ENCODE assay signal across 21 cellular contexts in the genomic region with DNA sequence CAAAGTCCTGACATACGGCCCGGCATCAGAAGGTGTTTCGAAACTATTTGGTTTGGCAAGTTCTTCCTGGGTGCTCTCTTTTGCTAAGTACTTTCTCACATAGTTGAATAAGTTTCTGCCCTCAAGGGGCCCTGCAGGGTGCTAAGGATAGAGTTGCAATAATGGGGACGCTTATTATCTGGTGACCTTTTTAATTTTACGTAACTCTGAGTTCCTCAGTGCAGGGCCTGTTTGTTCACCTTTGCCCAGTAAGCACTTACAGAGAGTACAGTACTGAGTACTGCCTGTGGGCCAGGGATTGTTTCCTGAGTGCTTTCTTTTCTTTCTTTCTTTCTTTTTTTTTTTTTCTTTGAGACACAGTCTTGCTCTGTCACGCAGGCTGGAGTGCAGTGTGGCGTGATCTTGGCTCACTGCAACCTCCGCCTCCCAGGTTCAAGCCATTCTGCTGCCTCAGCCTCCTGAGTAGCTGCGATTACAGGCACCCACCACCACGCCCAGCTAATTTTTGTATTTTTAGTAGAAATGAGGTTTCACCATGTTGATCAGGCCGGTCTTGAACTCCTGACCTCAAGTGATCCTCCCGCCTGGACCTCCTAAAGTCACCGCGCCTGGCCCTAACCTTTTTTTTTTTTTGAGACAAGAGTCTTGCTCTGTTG. TPM values are rescaled to one million over a fixed set of nuclear protein-coding genes. Genes with fewer than 3 reads are reported as not detected.
DNase-seq lines count a peak whose midpoint lies in the region; ATAC-seq and TF ChIP-seq lines count a peak whose summit lies in the region.
"Had no signal": no experiment of that assay in that cellular context is flagged by ENCODE, and none has a peak within 500 bp of the region (broad histone marks: within the 10 kb centered on the region; RNA-seq: fewer than 3 reads in every experiment).

No MANE protein-coding gene starts in this region.

- H3K4me1 Mint-ChIP-seq in activated naive CD4-positive, alpha-beta T cell treated with anti-CD3 and anti-CD28 coated beads, Interleukin-2, amount 10 ng/mL, durations not matched to agents 7 days and 5 days, result peaks cover 7% of the 10 kb centered on the region
- H3K4me1 Mint-ChIP-seq in naive thymus-derived CD8-positive, alpha-beta T cell, result peaks cover 5 to 19% (median 11%) of the 10 kb centered on the region in 4 donors
- H3K4me1 Mint-ChIP-seq: GM23338 had no signal

- intact Hi-C loops in left lung (cut with DNase I), result no loop called here

- no peak for DNase-seq in activated naive CD4-positive, alpha-beta T cell treated with anti-CD3 and anti-CD28 coated beads, Interleukin-2, amount 10 ng/mL, durations not matched to agents 7 days and 5 days
- no peak for DNase-seq in activated naive CD4-positive, alpha-beta T cell treated with anti-CD3 and anti-CD28 coated beads, Interleukin-2, amount 50 U/mL, for 16 hours
- DNase-seq in adipocyte (ENCODE audit: low read depth) (peak; percentile 8), left lung (peak in 1 of 2 donors; percentile 54), HK-2 (ENCODE audit: unreplicated experiment) (no peak), NCI-H510A (lab: John Stamatoyannopoulos, UW) (no peak)
- no peak for DNase-seq in naive thymus-derived CD8-positive, alpha-beta T cell
- DNase-seq in activated CD4-positive, alpha-beta T cell treated with anti-CD3 and anti-CD28 coated beads for 1 hour, result no peak
- DNase-seq: activated CD4-positive, CD25-positive, alpha-beta regulatory T cell; amniotic stem cell; C1 segment of cervical spinal cord; left ventricle myocardium inferior; NCI-H1417; NCI-H2227 treated with DMSO at 0.1 percent for 48 hours; spleen had no signal

- H3K27ac ChIP-seq in left lung, result peak overlapping the region; percentile 69 to 74
- H3K27ac ChIP-seq: left ventricle myocardium inferior had no signal

- POLR2A ChIA-PET in naive thymus-derived CD8-positive, alpha-beta T cell (lab: Charles Lee), result interaction anchor here (0.6 kb wide), 1 partner anchor 1608 kb away, joined by 8 read pairs; no protein-coding TSS in a partner anchor

- no peak overlapping the region for H3K4me3 Mint-ChIP-seq in activated naive CD4-positive, alpha-beta T cell treated with anti-CD3 and anti-CD28 coated beads, Interleukin-2, amount 10 ng/mL, durations not matched to agents 7 days and 5 days
- H3K4me3 Mint-ChIP-seq in naive thymus-derived CD8-positive, alpha-beta T cell, result no peak overlapping the region
- H3K4me3 Mint-ChIP-seq: central memory CD8-positive, alpha-beta T cell; GM23338; T-helper 1 cell treated with Interleukin-12 subunit alpha and Interleukin-12 subunit beta and Interleukin-4 antibody, amounts not matched to agents 30 μg/mL and 1 μg/mL, for 36 hours had no signal

- no peaks in the 10 kb centered on the region for H3K36me3 Mint-ChIP-seq in activated naive CD4-positive, alpha-beta T cell treated with anti-CD3 and anti-CD28 coated beads, Interleukin-2, amount 10 ng/mL, durations not matched to agents 7 days and 5 days
- no peaks in the 10 kb centered on the region for H3K36me3 Mint-ChIP-seq in naive thymus-derived CD8-positive, alpha-beta T cell

- no peak for TF ChIP-seq CTCF in left lung (IDR thresholded peaks at IDR 0.05)

- H3K9me3 Mint-ChIP-seq in activated naive CD4-positive, alpha-beta T cell treated with anti-CD3 and anti-CD28 coated beads, Interleukin-2, amount 10 ng/mL, durations not matched to agents 7 days and 5 days, result no peaks in the 10 kb centered on the region
- H3K9me3 Mint-ChIP-seq in naive thymus-derived CD8-positive, alpha-beta T cell, result peaks cover 0 to 9% (median 0%) of the 10 kb centered on the region in 9 donors

- H3K9ac ChIP-seq in adipocyte (ENCODE audit: low read length), result no peak overlapping the region

- ATAC-seq in left lung, result peak; percentile 67
- no peak for ATAC-seq in naive thymus-derived CD8-positive, alpha-beta T cell
- ATAC-seq: GM23338 had no signal

- H3K36me3 ChIP-seq in adipocyte (ENCODE audit: control insufficient read depth, insufficient read depth, low read length, severe bottlenecking), result no peaks in the 10 kb centered on the region
- H3K36me3 ChIP-seq in left lung, result no peaks in the 10 kb centered on the region
- H3K36me3 ChIP-seq: left ventricle myocardium inferior, spleen had no signal

- no peaks in the 10 kb centered on the region for H3K9me3 ChIP-seq in adipocyte (ENCODE audit: control insufficient read depth, low read length)
- no peaks in the 10 kb centered on the region for H3K9me3 ChIP-seq in left lung
- H3K9me3 ChIP-seq: left ventricle myocardium inferior, spleen had no signal

- CTCF ChIA-PET in activated naive CD4-positive, alpha-beta T cell treated with anti-CD3 and anti-CD28 coated beads, Interleukin-2, amount 10 ng/mL, durations not matched to agents 7 days and 5 days (lab: Charles Lee), result interaction anchor here (1.0 kb wide), 1 partner anchor 149 kb away, joined by 3 read pairs; no protein-coding TSS in a partner anchor

- no peak overlapping the region for H3K4me3 ChIP-seq in adipocyte (ENCODE audit: low read length)
- no peak overlapping the region for H3K4me3 ChIP-seq in left lung
- H3K4me3 ChIP-seq: GM23338, left ventricle myocardium inferior, spleen had no signal

- H3K27me3 Mint-ChIP-seq in activated naive CD4-positive, alpha-beta T cell treated with anti-CD3 and anti-CD28 coated beads, Interleukin-2, amount 10 ng/mL, durations not matched to agents 7 days and 5 days, result peaks cover 14% of the 10 kb centered on the region
- no peaks in the 10 kb centered on the region for H3K27me3 Mint-ChIP-seq in naive thymus-derived CD8-positive, alpha-beta T cell
- H3K27me3 Mint-ChIP-seq: central memory CD8-positive, alpha-beta T cell had no signal

- H3K27ac Mint-ChIP-seq in activated naive CD4-positive, alpha-beta T cell treated with anti-CD3 and anti-CD28 coated beads, Interleukin-2, amount 10 ng/mL, durations not matched to agents 7 days and 5 days, result peak overlapping the region; percentile 21
- H3K27ac Mint-ChIP-seq in naive thymus-derived CD8-positive, alpha-beta T cell, result peak overlapping the region in 1 of 10 donors; percentile 24
- H3K27ac Mint-ChIP-seq: activated T-helper 2 cell treated with anti-CD3 and anti-CD28 coated beads, Interferon-gamma antibody, Interleukin-2, Interleukin-4, amounts not matched to agents 10 μg/mL and 5 μg/mL and 100 μg/mL, durations not matched to agents 14 hours and 24 hours and 36 hours; GM23338; progenitor cell of endocrine pancreas; T-helper 1 cell treated with Interleukin-12 subunit alpha and Interleukin-12 subunit beta and Interleukin-4 antibody, amounts not matched to agents 30 μg/mL and 1 μg/mL, for 36 hours had no signal

- peaks cover 8% of the 10 kb centered on the region for H3K4me1 ChIP-seq in adipocyte (ENCODE audit: control insufficient read depth, insufficient read depth, low read length)
- peaks cover 0 to 29% of the 10 kb centered on the region in 2 donors for H3K4me1 ChIP-seq in left lung

- no peaks in the 10 kb centered on the region for H3K27me3 ChIP-seq in adipocyte (replicated peaks; ENCODE audit: control insufficient read depth, insufficient read depth, low read length)
- no peaks in the 10 kb centered on the region for H3K27me3 ChIP-seq in left lung
- H3K27me3 ChIP-seq: spleen had no signal

RNA-seq across cellular contexts. Expression of gene PXMP4, which starts 4.5 kb away (rescaled TPM):
- 10 to 100 TPM; 25.4 to 47.5 TPM for total RNA-seq in left lung
- 10 to 100 TPM; 10.7 to 12.1 TPM for total RNA-seq in naive thymus-derived CD8-positive, alpha-beta T cell
- 10 to 100 TPM in 2 of 3 donors, 1 to 10 TPM in 1; 8.9 to 16.1 (median 16.0) TPM for polyA plus RNA-seq in naive thymus-derived CD8-positive, alpha-beta T cell

RNA-seq across cellular contexts. Expression of gene ZNF341, which starts 7.2 kb away (rescaled TPM):
- 1 to 10 TPM; 4.9 to 5.2 TPM for total RNA-seq in left lung
- 1 to 10 TPM; 5.2 to 6.8 TPM for total RNA-seq in naive thymus-derived CD8-positive, alpha-beta T cell
- polyA plus RNA-seq in naive thymus-derived CD8-positive, alpha-beta T cell, result 1 to 10 TPM in 2 of 3 donors, under 1 TPM in 1; 0.75 to 3.8 (median 1.0) TPM

RNA-seq across cellular contexts. Expression of gene E2F1, which starts 38.4 kb away (rescaled TPM):
- 10 to 100 TPM; 14.2 to 23.6 TPM for total RNA-seq in left lung
- total RNA-seq in naive thymus-derived CD8-positive, alpha-beta T cell, result 1 to 10 TPM; 1.3 to 1.4 TPM
- polyA plus RNA-seq in naive thymus-derived CD8-positive, alpha-beta T cell, result under 1 TPM; 0.19 to 0.49 (median 0.34) TPM

RNA-seq across cellular contexts. Expression of gene NECAB3, which starts 50.3 kb away (rescaled TPM):
- total RNA-seq in left lung, result 10 to 100 TPM; 53.7 to 72.9 TPM
- 10 to 100 TPM; 10.8 to 12.8 TPM for total RNA-seq in naive thymus-derived CD8-positive, alpha-beta T cell
- 1 to 10 TPM; 1.1 to 1.8 (median 1.4) TPM for polyA plus RNA-seq in naive thymus-derived CD8-positive, alpha-beta T cell

RNA-seq across cellular contexts. Expression of gene ACTL10, which starts 57.8 kb away (rescaled TPM):
- 1 to 10 TPM; 1.2 to 2.3 TPM for total RNA-seq in left lung
- total RNA-seq in naive thymus-derived CD8-positive, alpha-beta T cell, result 1 to 10 TPM; 3.7 to 4.5 TPM
- 1 to 10 TPM; 1.8 to 3.2 (median 1.9) TPM for polyA plus RNA-seq in naive thymus-derived CD8-positive, alpha-beta T cell
- total RNA-seq: A172 had no signal

Comparison
In these comparisons a context has a peak if more than half of its experiments do, and no peak if none do; other contexts are left out.
1. RNA of gene E2F1, which starts 38.4 kb away (total RNA-seq): 14.2 to 23.6 TPM in left lung; 1.3 to 1.4 TPM in naive thymus-derived CD8-positive, alpha-beta T cell; every median in the first group is over 4 times any median in the second.